8 cellular contexts compared by ENCODE assay signal in genomic region chr2:60556441-60556997, GRCh38. TPM values are rescaled to one million over a fixed set of nuclear protein-coding genes. Genes with fewer than 3 reads are reported as not detected.
DNase-seq lines count a peak whose midpoint lies in the region; ATAC-seq and TF ChIP-seq lines count a peak whose summit lies in the region.

No MANE protein-coding gene starts in this region.

- DNase-seq in Right ventricle myocardium superior (peak; percentile 46), left cardiac atrium (no peak), WTC11 (ENCODE audit: low spot score) (no peak), upper lobe of right lung (peak; percentile 65), posterior cingulate gyrus (no peak), germinal center (ENCODE audit: low spot score) (no peak), NCI-H2107 treated with DMSO at 0.1 percent for 48 hours (lab: John Stamatoyannopoulos, UW; ENCODE audit: unreplicated experiment) (no peak)

- H3K36me3 ChIP-seq in iPS-20b (ENCODE audit: insufficient read depth, low read depth, low read length) = no peaks in the 10 kb centered on the region
- no peaks in the 10 kb centered on the region for H3K36me3 ChIP-seq in upper lobe of right lung

- H3K4me1 ChIP-seq in iPS-20b (ENCODE audit: insufficient read depth, low read length) (no peaks in the 10 kb centered on the region; the same call in 1 of the 2 replicates), upper lobe of right lung (peaks cover 38% of the 10 kb centered on the region)

- TF ChIP-seq CTCF in WTC11 (IDR thresholded peaks at IDR 0.05) (no peak), upper lobe of right lung (IDR thresholded peaks at IDR 0.05) (no peak)

- CTCF ChIA-PET in WTC11 (lab: Charles Lee) = interaction anchor here (0.5 to 2.0 kb wide), 6 partner anchors 9 to 118 kb away, joined by 3 to 10 read pairs (median 7); no protein-coding TSS in a partner anchor

- POLR2A ChIA-PET in WTC11 (lab: Charles Lee) = interaction anchor here (1.6 kb wide), 1 partner anchor 17 kb away, joined by 3 read pairs; no protein-coding TSS in a partner anchor

- no peak overlapping the region for H3K27ac Mint-ChIP-seq in WTC11

- H3K36me3 Mint-ChIP-seq in WTC11 = no peaks in the 10 kb centered on the region

- H3K9me3 Mint-ChIP-seq in WTC11 = no peaks in the 10 kb centered on the region

- H3K4me3 Mint-ChIP-seq in WTC11 = peak overlapping the region; percentile 89

- peaks cover 52% of the 10 kb centered on the region for H3K27me3 ChIP-seq in iPS-20b (ENCODE audit: insufficient read depth, low read length)
- H3K27me3 ChIP-seq in upper lobe of right lung = peaks cover 66% of the 10 kb centered on the region

- peak overlapping the region; percentile 51; the same call in 1 of the 2 replicates for H3K9ac ChIP-seq in iPS-20b (ENCODE audit: low read depth, low read length)

- no peak overlapping the region for H3K27ac ChIP-seq in iPS-20b (ENCODE audit: low read length)
- H3K27ac ChIP-seq in upper lobe of right lung = no peak overlapping the region

- H3K4me1 Mint-ChIP-seq in WTC11 = peaks cover 22% of the 10 kb centered on the region

- H3K27me3 Mint-ChIP-seq in WTC11 (ENCODE audit: low read depth) = peaks cover 19% of the 10 kb centered on the region

- no peak for ATAC-seq in Right ventricle myocardium superior (ENCODE audit: poor library complexity)
- no peak for ATAC-seq in left cardiac atrium
- no peak for ATAC-seq in WTC11
- no peak for ATAC-seq in upper lobe of right lung

- H3K9me3 ChIP-seq in iPS-20b (ENCODE audit: insufficient read depth, low read depth, low read length) (no peaks in the 10 kb centered on the region), upper lobe of right lung (no peaks in the 10 kb centered on the region)

- peak overlapping the region; percentile 76 for H3K4me3 ChIP-seq in iPS-20b (ENCODE audit: low read length)
- H3K4me3 ChIP-seq in upper lobe of right lung = peak overlapping the region; percentile 25

- intact Hi-C loops in Right ventricle myocardium superior (cut with DNase I) = loop anchor here (10.0 kb wide), 1 partner anchor 442 kb away; no protein-coding TSS in a partner anchor
- intact Hi-C loops in left cardiac atrium (cut with DNase I) = loop anchor here (5.0 to 10.0 kb wide), 2 partner anchors 222 to 1249 kb away; no protein-coding TSS in a partner anchor
- intact Hi-C loops in upper lobe of right lung (cut with DNase I) = loop anchor here (5.0 kb wide), 1 partner anchor 326 kb away; the partner anchor contains the start of gene REL
- intact Hi-C loops in posterior cingulate gyrus (cut with DNase I) = loop anchor here (10.0 kb wide), 1 partner anchor 262 kb away; no protein-coding TSS in a partner anchor

TF ChIP-seq in WTC11, 78 proteins besides CTCF, POLR2A, EP300 and RAD21:
- TF ChIP-seq ZNF423 (CRISPR knock-in tag; IDR thresholded peaks at IDR 0.05) (peak; percentile 79; the same call in 1 of the 2 replicates), ERG (CRISPR knock-in tag; IDR thresholded peaks at IDR 0.05) (no peak), ZMAT4 (CRISPR knock-in tag; IDR thresholded peaks at IDR 0.05) (no peak)
TF ChIP-seq in WTC11: peak in this region for 1.

RNA-seq across cellular contexts. Expression of gene BCL11A, which starts 3.1 kb away (rescaled TPM):
- total RNA-seq in Right ventricle myocardium superior (31.6 TPM), left cardiac atrium (1 to 10 TPM; 4.5 to 4.7 TPM), WTC11 (2021) (45.0 to 53.2 TPM (median 46.8 TPM) in 3 replicates), upper lobe of right lung (10.3 TPM)

Comparison
In these comparisons a context has a peak if more than half of its experiments do, and no peak if none do; other contexts are left out.
1. DNase-seq: peak in Right ventricle myocardium superior (single experiment) and upper lobe of right lung (single experiment); none in left cardiac atrium (single experiment), WTC11 (single experiment), posterior cingulate gyrus (0 of 10), germinal center (single experiment) and NCI-H2107 treated with DMSO at 0.1 percent for 48 hours (single experiment).